12 cellular contexts compared by ENCODE assay signal in genomic region chr11:87431386-87431785, GRCh38.
"Had no signal": no experiment of that assay in that cellular context is flagged by ENCODE, and none has a peak within 500 bp of the region (broad histone marks: within the 10 kb centered on the region; RNA-seq: fewer than 3 reads in every experiment).

No MANE protein-coding gene starts in this region.

- H3K4me1 ChIP-seq: adrenal gland, colonic mucosa, heart right ventricle, pancreas, transverse colon had no signal

- H3K36me3 ChIP-seq: adrenal gland, colonic mucosa, heart right ventricle, pancreas, transverse colon had no signal

- DNase-seq: activated CD4-positive, alpha-beta T cell treated with anti-CD3 and anti-CD28 coated beads, Interleukin-2, amount 50 U/mL, for 1 hour; activated naive CD4-positive, alpha-beta T cell treated with anti-CD3 and anti-CD28 coated beads, Interleukin-2, amount 10 ng/mL, durations not matched to agents 7 days and 5 days; activated T-cell treated with anti-CD3 and anti-CD28 coated beads for 4 hours; adrenal gland; caudate nucleus; colonic mucosa; heart right ventricle; pancreas; small intestine; T-helper 17 cell; transverse colon had no signal

- ATAC-seq: left lobe of liver, T-helper 17 cell had no signal

- H3K27ac ChIP-seq: adrenal gland, colonic mucosa, heart right ventricle, pancreas, transverse colon had no signal

- H3K9me3 ChIP-seq: adrenal gland, colonic mucosa, heart right ventricle, pancreas, transverse colon had no signal

- H3K4me3 ChIP-seq: adrenal gland, colonic mucosa, heart right ventricle, pancreas, transverse colon had no signal

- H3K27me3 ChIP-seq: adrenal gland, colonic mucosa, heart right ventricle, pancreas, transverse colon had no signal
